ENCODE assay signal across 17 cellular contexts in the genomic region with DNA sequence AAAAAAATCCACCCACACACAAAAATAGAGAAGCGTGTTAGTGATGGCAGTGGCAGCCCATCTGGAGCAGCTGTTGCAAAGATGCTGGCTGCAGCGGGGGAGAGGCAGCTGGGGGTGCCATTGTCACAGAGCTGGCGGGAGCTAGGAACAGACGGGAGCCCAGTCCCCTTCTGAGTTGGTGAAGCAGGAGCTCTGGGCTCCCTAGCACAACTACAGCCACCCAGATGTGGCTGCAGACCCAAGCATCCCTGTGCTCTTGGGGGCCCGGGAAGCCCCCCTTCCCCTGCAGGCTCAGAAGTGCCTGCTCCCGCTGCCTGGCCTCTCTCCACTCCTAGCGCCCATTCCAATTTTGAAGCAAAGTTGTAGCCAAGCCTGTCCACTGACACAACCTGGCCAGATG.
DNase-seq lines count a peak whose midpoint lies in the region; ATAC-seq and TF ChIP-seq lines count a peak whose summit lies in the region.
"Had no signal": no experiment of that assay in that cellular context is flagged by ENCODE, and none has a peak within 500 bp of the region (broad histone marks: within the 10 kb centered on the region; RNA-seq: fewer than 3 reads in every experiment).

No MANE protein-coding gene starts in this region.

- WGBS in endodermal cell (ENCODE audit: insufficient coverage in 1 of 2, insufficient read length in 1 of 2), 2 experiments, result 87 to 95% methylated on average over 2 to 7 of the region's 7 CpGs

- H3K27me3 ChIP-seq in left ventricle myocardium inferior (ENCODE audit: low read depth) (no peaks in the 10 kb centered on the region), endodermal cell (ENCODE audit: control insufficient read depth, insufficient read depth, low read length, poor library complexity, severe bottlenecking) (peaks cover 9% of the 10 kb centered on the region), vagina (no peaks in the 10 kb centered on the region)
- H3K27me3 ChIP-seq: BLaER1 treated with 17β-estradiol and CSF1 and Interleukin-3, amounts not matched to agents 10 nM and 100 nM had no signal

- no peaks in the 10 kb centered on the region for H3K9me3 Mint-ChIP-seq in endodermal cell
- no peaks in the 10 kb centered on the region for H3K9me3 Mint-ChIP-seq in activated naive CD4-positive, alpha-beta T cell treated with anti-CD3 and anti-CD28 coated beads, Interleukin-2, amount 10 ng/mL, durations not matched to agents 7 days and 5 days

- CTCF ChIA-PET in activated naive CD4-positive, alpha-beta T cell treated with anti-CD3 and anti-CD28 coated beads, Interleukin-2, amount 10 ng/mL, durations not matched to agents 7 days and 5 days (lab: Charles Lee), result no interaction called here

- H3K4me1 Mint-ChIP-seq in endodermal cell, result peaks cover 4% of the 10 kb centered on the region
- H3K4me1 Mint-ChIP-seq in activated naive CD4-positive, alpha-beta T cell treated with anti-CD3 and anti-CD28 coated beads, Interleukin-2, amount 10 ng/mL, durations not matched to agents 7 days and 5 days, result no peaks in the 10 kb centered on the region
- H3K4me1 Mint-ChIP-seq: CD4-positive, CD25-positive, alpha-beta regulatory T cell had no signal

- H3K27ac ChIP-seq in left ventricle myocardium inferior (replicated peaks) (no peak overlapping the region), endodermal cell (ENCODE audit: low read depth, low read length) (no peak overlapping the region), vagina (no peak overlapping the region)
- H3K27ac ChIP-seq: BLaER1 treated with 17β-estradiol and CSF1 and Interleukin-3, amounts not matched to agents 10 nM and 100 nM; GM23248; HL-60 had no signal

- H3K4me1 ChIP-seq in left ventricle myocardium inferior (no peaks in the 10 kb centered on the region), endodermal cell (ENCODE audit: control insufficient read depth, insufficient read depth, low read length) (no peaks in the 10 kb centered on the region), vagina (no peaks in the 10 kb centered on the region)

- H3K27me3 Mint-ChIP-seq in endodermal cell (ENCODE audit: insufficient read depth), result peaks cover 22% of the 10 kb centered on the region
- H3K27me3 Mint-ChIP-seq in activated naive CD4-positive, alpha-beta T cell treated with anti-CD3 and anti-CD28 coated beads, Interleukin-2, amount 10 ng/mL, durations not matched to agents 7 days and 5 days, result no peaks in the 10 kb centered on the region
- H3K27me3 Mint-ChIP-seq: CD4-positive, CD25-positive, alpha-beta regulatory T cell had no signal

- H3K36me3 ChIP-seq in left ventricle myocardium inferior (no peaks in the 10 kb centered on the region), endodermal cell (ENCODE audit: control insufficient read depth, insufficient read depth, low read length) (no peaks in the 10 kb centered on the region), vagina (no peaks in the 10 kb centered on the region)
- H3K36me3 ChIP-seq: BLaER1 treated with 17β-estradiol and CSF1 and Interleukin-3, amounts not matched to agents 10 nM and 100 nM had no signal

- no peak for TF ChIP-seq POLR2A in vagina (IDR thresholded peaks at IDR 0.05)

- no peaks in the 10 kb centered on the region for H3K36me3 Mint-ChIP-seq in endodermal cell (ENCODE audit: low read depth)
- H3K36me3 Mint-ChIP-seq in activated naive CD4-positive, alpha-beta T cell treated with anti-CD3 and anti-CD28 coated beads, Interleukin-2, amount 10 ng/mL, durations not matched to agents 7 days and 5 days, result no peaks in the 10 kb centered on the region
- H3K36me3 Mint-ChIP-seq: CD4-positive, CD25-positive, alpha-beta regulatory T cell had no signal

- DNase-seq in Right ventricle myocardium inferior (ENCODE audit: missing footprints), result peak; percentile 48
- DNase-seq in left ventricle myocardium inferior, result no peak
- peak; percentile 48 for DNase-seq in endodermal cell
- peak; percentile 88 for DNase-seq in mesenteric fat pad (ENCODE audit: low spot score)
- DNase-seq in vagina (ENCODE audit: extremely low spot score in 2 of 2), result no peak
- DNase-seq in NK-92 treated with Interleukin-12 subunit alpha and Interleukin-12 subunit beta, amount 100 ng/mL, for 24 hours (lab: John Stamatoyannopoulos, UW), result no peak
- DNase-seq in activated naive CD4-positive, alpha-beta T cell treated with anti-CD3 and anti-CD28 coated beads, Interleukin-2, amount 10 ng/mL, durations not matched to agents 7 days and 5 days, result no peak
- DNase-seq: 8988T; Calu3; CD4-positive, CD25-positive, alpha-beta regulatory T cell; DMS 273 treated with DMSO at 0.1 percent for 48 hours; GM23248; HCEC 1CT; HFFc6 had no signal

- intact Hi-C loops in Right ventricle myocardium inferior (cut with DNase I) (no loop called here), left ventricle myocardium inferior (cut with micrococcal nuclease) (no loop called here), vagina (cut with DNase I) (no loop called here)

- H3K4me3 ChIP-seq in left ventricle myocardium inferior, result no peak overlapping the region
- H3K4me3 ChIP-seq in endodermal cell (ENCODE audit: low read length), result no peak overlapping the region
- no peak overlapping the region for H3K4me3 ChIP-seq in vagina
- H3K4me3 ChIP-seq: BLaER1 treated with 17β-estradiol and CSF1 and Interleukin-3, amounts not matched to agents 10 nM and 100 nM; GM23248 had no signal

- H3K9me3 ChIP-seq in left ventricle myocardium inferior (replicated peaks) (no peaks in the 10 kb centered on the region), endodermal cell (ENCODE audit: control insufficient read depth, low read length) (no peaks in the 10 kb centered on the region), vagina (no peaks in the 10 kb centered on the region)
- H3K9me3 ChIP-seq: BLaER1 treated with 17β-estradiol and CSF1 and Interleukin-3, amounts not matched to agents 10 nM and 100 nM had no signal

- H3K9ac ChIP-seq in endodermal cell (ENCODE audit: extremely low read depth, low read length, poor library complexity, severe bottlenecking), result no peak overlapping the region
- H3K9ac ChIP-seq: BLaER1 treated with 17β-estradiol and CSF1 and Interleukin-3, amounts not matched to agents 10 nM and 100 nM; GM23248 had no signal

- no peak overlapping the region for H3K4me3 Mint-ChIP-seq in endodermal cell
- H3K4me3 Mint-ChIP-seq in activated naive CD4-positive, alpha-beta T cell treated with anti-CD3 and anti-CD28 coated beads, Interleukin-2, amount 10 ng/mL, durations not matched to agents 7 days and 5 days, result no peak overlapping the region
- H3K4me3 Mint-ChIP-seq: CD4-positive, CD25-positive, alpha-beta regulatory T cell; HFFc6 had no signal

- no peak overlapping the region for H3K27ac Mint-ChIP-seq in endodermal cell
- no peak overlapping the region for H3K27ac Mint-ChIP-seq in activated naive CD4-positive, alpha-beta T cell treated with anti-CD3 and anti-CD28 coated beads, Interleukin-2, amount 10 ng/mL, durations not matched to agents 7 days and 5 days
- H3K27ac Mint-ChIP-seq: CD4-positive, CD25-positive, alpha-beta regulatory T cell; HFFc6 had no signal

- ATAC-seq in Right ventricle myocardium inferior (no peak), HG03521 (IDR thresholded peaks at IDR 0.05; ENCODE audit: unreplicated experiment) (no peak)

- TF ChIP-seq CTCF in left ventricle myocardium inferior (IDR thresholded peaks at IDR 0.05; ENCODE audit: borderline replicate concordance), result no peak
- no peak for TF ChIP-seq CTCF in endodermal cell (conservative IDR thresholded peaks at IDR 0.05)
- TF ChIP-seq CTCF in vagina (IDR thresholded peaks at IDR 0.05), result no peak

Comparison
In these comparisons a context has a peak if more than half of its experiments do, and no peak if none do; other contexts are left out.
1. DNase-seq: peak in Right ventricle myocardium inferior (single experiment), endodermal cell (single experiment) and mesenteric fat pad (single experiment); none in left ventricle myocardium inferior (single experiment), vagina (0 of 2), NK-92 treated with Interleukin-12 subunit alpha and Interleukin-12 subunit beta, amount 100 ng/mL, for 24 hours (single experiment) and activated naive CD4-positive, alpha-beta T cell treated with anti-CD3 and anti-CD28 coated beads, Interleukin-2, amount 10 ng/mL, durations not matched to agents 7 days and 5 days (single experiment).